ENCODE assay signal across 1 cellular context in the genomic region with DNA sequence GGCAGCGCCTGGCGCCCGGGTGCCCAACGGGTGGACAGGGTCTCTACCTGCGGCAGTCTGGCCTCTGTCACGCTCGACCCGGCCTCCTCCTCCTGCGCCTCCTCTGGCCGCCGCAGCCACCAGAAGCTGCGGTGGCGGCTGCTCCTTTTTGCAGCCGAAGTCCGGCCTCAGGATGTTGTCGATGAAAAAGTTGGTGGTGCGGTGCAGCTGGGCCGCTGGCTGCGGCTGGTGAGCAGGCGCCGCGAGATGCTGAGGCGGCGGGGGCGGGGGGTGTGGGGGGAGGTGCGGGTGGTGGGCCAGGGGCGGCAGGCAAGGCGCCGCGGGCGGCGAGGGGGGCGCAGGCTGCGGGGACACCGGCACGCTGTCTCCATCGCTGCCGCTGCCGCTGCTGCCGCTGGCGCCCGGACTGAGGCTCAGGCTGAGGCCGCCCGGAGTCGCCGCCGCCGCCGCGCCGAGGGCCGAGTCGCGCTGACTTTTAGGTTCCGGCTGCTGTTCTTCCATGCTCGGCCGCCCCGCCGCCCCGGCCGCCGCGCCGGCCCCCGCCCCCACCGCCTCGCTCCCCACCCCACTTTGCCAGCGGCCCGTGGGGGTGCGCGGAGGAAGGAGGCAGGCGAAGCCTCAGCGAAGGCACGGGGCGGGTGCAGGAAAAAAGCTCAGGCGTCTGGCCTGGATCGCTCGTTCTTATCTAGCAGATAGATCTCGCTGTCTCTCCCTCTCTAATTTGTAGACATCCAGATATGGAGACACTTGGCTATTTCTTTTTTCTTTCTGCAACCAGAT.
TF ChIP-seq lines count a peak whose summit lies in the region.

No MANE protein-coding gene starts in this region.

TF ChIP-seq in IMR-90, 13 proteins besides CTCF, POLR2A, EP300 and RAD21 (continued from another document):
- no peak for TF ChIP-seq FOS (IDR thresholded peaks at IDR 0.05; ENCODE audit: low read depth, low read length)
- TF ChIP-seq RFX5 (IDR thresholded peaks at IDR 0.05; ENCODE audit: low read depth, low read length): no peak
- no peak for TF ChIP-seq CEBPB (IDR thresholded peaks at IDR 0.05; ENCODE audit: low read depth, low read length)
- TF ChIP-seq MXI1 (IDR thresholded peaks at IDR 0.05; ENCODE audit: borderline replicate concordance, low read depth, low read length): no peak
- no peak for TF ChIP-seq CHD1 (IDR thresholded peaks at IDR 0.05; ENCODE audit: low read depth, low read length)
- TF ChIP-seq NFE2L2 (IDR thresholded peaks at IDR 0.05; ENCODE audit: low read depth, low read length): no peak
- TF ChIP-seq, protein P1, sequence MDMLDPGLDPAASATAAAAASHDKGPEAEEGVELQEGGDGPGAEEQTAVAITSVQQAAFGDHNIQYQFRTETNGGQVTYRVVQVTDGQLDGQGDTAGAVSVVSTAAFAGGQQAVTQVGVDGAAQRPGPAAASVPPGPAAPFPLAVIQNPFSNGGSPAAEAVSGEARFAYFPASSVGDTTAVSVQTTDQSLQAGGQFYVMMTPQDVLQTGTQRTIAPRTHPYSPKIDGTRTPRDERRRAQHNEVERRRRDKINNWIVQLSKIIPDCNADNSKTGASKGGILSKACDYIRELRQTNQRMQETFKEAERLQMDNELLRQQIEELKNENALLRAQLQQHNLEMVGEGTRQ (IDR thresholded peaks at IDR 0.05; ENCODE audit: low read depth, low read length): no peak
- TF ChIP-seq MAZ (IDR thresholded peaks at IDR 0.05; ENCODE audit: borderline replicate concordance, low read depth, low read length): no peak
TF ChIP-seq in IMR-90: peak in this region for 0.
